In genomic region chr2:86053166-86053565, GRCh38 we compare ENCODE assay signal across 30 cellular contexts.
"Had no signal": no experiment of that assay in that cellular context is flagged by ENCODE, and none has a peak within 500 bp of the region (broad histone marks: within the 10 kb centered on the region; RNA-seq: fewer than 3 reads in every experiment).

No MANE protein-coding gene starts in this region.

- ATAC-seq: foreskin keratinocyte; heart right ventricle; mucosa of descending colon; natural killer cell treated with Interleukin-12 subunit alpha and Interleukin-12 subunit beta and Interleukin-15 and Interleukin-18, amount 100 ng/mL, for 72 hours; stimulated activated memory B cell treated with anti-CD40 and anti-IgM and Interleukin-4, amounts not matched to agents 10 μg/mL and 1 μg/mL and 100 μg/mL, for 72 hours; stimulated activated naive CD8-positive, alpha-beta T cell treated with anti-CD3 and anti-CD28 coated beads, Interleukin-15, Interleukin-2, amounts not matched to agents 100 U/mL and 50 U/mL, for 24 hours; upper lobe of right lung had no signal

- H3K4me3 ChIP-seq: colonic mucosa, esophagus muscularis mucosa, heart right ventricle, mucosa of descending colon, pancreas, prostate gland, sigmoid colon, transverse colon, upper lobe of right lung, uterus had no signal

- H3K27ac ChIP-seq: colonic mucosa, esophagus muscularis mucosa, foreskin keratinocyte, heart right ventricle, prostate gland, sigmoid colon, transverse colon, upper lobe of right lung, uterus had no signal

- H3K4me1 Mint-ChIP-seq: central memory CD8-positive, alpha-beta T cell; mesothelial cell of epicardium; stimulated activated memory B cell treated with anti-CD40 and anti-IgM and Interleukin-4, amounts not matched to agents 10 μg/mL and 1 μg/mL and 100 μg/mL, for 72 hours had no signal

- H3K27me3 ChIP-seq: colonic mucosa, esophagus muscularis mucosa, foreskin keratinocyte, heart right ventricle, pancreas, sigmoid colon, transverse colon, upper lobe of right lung, uterus had no signal

- H3K27ac Mint-ChIP-seq: dendritic cell treated with granulocyte-macrophage colony-stimulating factor and Interleukin-4, amounts not matched to agents 40 ng/mL and 50 ng/mL, for 4 days; mesothelial cell of epicardium; natural killer cell treated with Interleukin-12 subunit alpha and Interleukin-12 subunit beta and Interleukin-15 and Interleukin-18, amount 100 ng/mL, for 72 hours; stimulated activated memory B cell treated with anti-CD40 and anti-IgM and Interleukin-4, amounts not matched to agents 10 μg/mL and 1 μg/mL and 100 μg/mL, for 72 hours had no signal

- H3K27me3 Mint-ChIP-seq: central memory CD8-positive, alpha-beta T cell; dendritic cell treated with granulocyte-macrophage colony-stimulating factor and Interleukin-4, amounts not matched to agents 40 ng/mL and 50 ng/mL, for 4 days; naive B cell; natural killer cell treated with Interleukin-12 subunit alpha and Interleukin-12 subunit beta and Interleukin-15 and Interleukin-18, amount 100 ng/mL, for 72 hours; stimulated activated memory B cell treated with anti-CD40 and anti-IgM and Interleukin-4, amounts not matched to agents 10 μg/mL and 1 μg/mL and 100 μg/mL, for 72 hours had no signal

- H3K9me3 ChIP-seq: colonic mucosa, esophagus muscularis mucosa, heart right ventricle, mucosa of descending colon, pancreas, prostate gland, sigmoid colon, transverse colon, upper lobe of right lung, uterus had no signal

- H3K4me1 ChIP-seq: colonic mucosa, foreskin keratinocyte, prostate gland, transverse colon, upper lobe of right lung had no signal

- H3K4me3 Mint-ChIP-seq: central memory CD8-positive, alpha-beta T cell; dendritic cell treated with granulocyte-macrophage colony-stimulating factor and Interleukin-4, amounts not matched to agents 40 ng/mL and 50 ng/mL, for 4 days; mesothelial cell of epicardium; naive B cell; natural killer cell treated with Interleukin-12 subunit alpha and Interleukin-12 subunit beta and Interleukin-15 and Interleukin-18, amount 100 ng/mL, for 72 hours; stimulated activated memory B cell treated with anti-CD40 and anti-IgM and Interleukin-4, amounts not matched to agents 10 μg/mL and 1 μg/mL and 100 μg/mL, for 72 hours had no signal

- H3K36me3 ChIP-seq: colonic mucosa, pancreas, uterus had no signal

- FAIRE-seq: endothelial cell of umbilical vein, islet of Langerhans, pancreas had no signal

- DNase-seq: colonic mucosa; effector CD8-positive, alpha-beta T cell; foreskin keratinocyte; glutamatergic neuron; heart right ventricle; hippocampal formation; kidney glomerular epithelial cell; mesenchymal stem cell; mucosa of descending colon; naive B cell; occipital lobe; right cardiac atrium; stimulated activated CD4-positive, alpha-beta T cell treated with anti-CD3 and anti-CD28 coated beads, Interleukin-2, amount 100 ng/mL, for 24 hours; stimulated activated CD4-positive, alpha-beta T cell treated with anti-CD3 and anti-CD28 coated beads, Interleukin-4, amount 100 ng/mL, for 4 hours; stimulated activated naive CD8-positive, alpha-beta T cell treated with anti-CD3 and anti-CD28 coated beads, Interleukin-15, Interleukin-2, amounts not matched to agents 100 U/mL and 50 U/mL, for 24 hours; substantia nigra; transverse colon; upper lobe of right lung had no signal

- H3K9me3 Mint-ChIP-seq: central memory CD8-positive, alpha-beta T cell; dendritic cell treated with granulocyte-macrophage colony-stimulating factor and Interleukin-4, amounts not matched to agents 40 ng/mL and 50 ng/mL, for 4 days; mesothelial cell of epicardium; naive B cell; natural killer cell treated with Interleukin-12 subunit alpha and Interleukin-12 subunit beta and Interleukin-15 and Interleukin-18, amount 100 ng/mL, for 72 hours; stimulated activated memory B cell treated with anti-CD40 and anti-IgM and Interleukin-4, amounts not matched to agents 10 μg/mL and 1 μg/mL and 100 μg/mL, for 72 hours had no signal
